ENCODE assay signal across 8 cellular contexts in genomic region chr9:34637356-34638137, GRCh38. TPM values are rescaled to one million over a fixed set of nuclear protein-coding genes. Genes with fewer than 3 reads are reported as not detected.
DNase-seq lines count a peak whose midpoint lies in the region; ATAC-seq, FAIRE-seq and TF ChIP-seq lines count a peak whose summit lies in the region.

TSS of gene SIGMAR1 (minus strand) at chr9:34637787. CDS start at chr9:34637697, 90 bp downstream.

- peak within 1 kb of the TSS; percentile 77 for H2AFZ ChIP-seq in trophoblast cell (ENCODE audit: insufficient read depth, low read length, poor library complexity)

- peak within 1 kb of the TSS; percentile 9 for H2BK5ac ChIP-seq in trophoblast cell (ENCODE audit: low read depth, low read length, poor library complexity)

- peaks cover 29 to 42% (median 30%) of the 10 kb centered on the region in 3 donors for H3K4me1 Mint-ChIP-seq in T-cell

- H4K8ac ChIP-seq in trophoblast cell (ENCODE audit: low read depth, low read length), result peak within 1 kb of the TSS; percentile 88

- WGBS in adipose tissue, 3 donors, result 0 to 1% (median 0%) methylated on average over 61 to 74 of the region's 74 CpGs
- no CpG with 5 or more reads among the region's 74 CpGs for WGBS in trophoblast cell (ENCODE audit: extremely low coverage, insufficient coverage, insufficient read length)
- WGBS in tibial nerve, 2 donors, result 0 to 1% methylated on average over 22 to 34 of the region's 74 CpGs

- peak within 1 kb of the TSS; percentile 85 for H3K4me3 ChIP-seq in trophoblast cell (ENCODE audit: low read depth, low read length)
- H3K4me3 ChIP-seq in tibial nerve, result peak within 1 kb of the TSS; percentile 64 to 94 (median 85)

- H2AK5ac ChIP-seq in trophoblast cell (ENCODE audit: low read length), result no peak within 1 kb of the TSS

- ATAC-seq in HG02798 (IDR thresholded peaks at IDR 0.05; ENCODE audit: poor library complexity, unreplicated experiment), result peak; percentile 93
- ATAC-seq in T-cell (replicated peaks in 1 of 4), result peak; percentile 93 to 96 (median 94)

- H3K9ac ChIP-seq in trophoblast cell (ENCODE audit: low read length), result peak within 1 kb of the TSS; percentile 88

- H3K27me3 ChIP-seq in trophoblast cell (ENCODE audit: insufficient read depth, low read length) (no peaks in the 10 kb centered on the region), tibial nerve (no peaks in the 10 kb centered on the region)

- peak in 2 of 5 experiments; percentile 20 to 51 for TF ChIP-seq CTCF in tibial nerve (IDR thresholded peaks at IDR 0.05)

- peak; percentile 93 for FAIRE-seq in GM12891 (lab: Jason Lieb, UNC)

- intact Hi-C loops in cardiac septum (cut with DNase I), result no loop called here

- no peaks in the 10 kb centered on the region for H3K9me3 ChIP-seq in trophoblast cell (ENCODE audit: insufficient read depth, low read depth, low read length)
- H3K9me3 ChIP-seq in tibial nerve, result no peaks in the 10 kb centered on the region

- peaks cover 8% of the 10 kb centered on the region for H3K36me3 Mint-ChIP-seq in T-cell

- peak within 1 kb of the TSS; percentile 70 for H3K14ac ChIP-seq in trophoblast cell (ENCODE audit: low read length)

- peak within 1 kb of the TSS; percentile 96 for H3K27ac Mint-ChIP-seq in T-cell

- H3K79me1 ChIP-seq in trophoblast cell (ENCODE audit: low read length), result peaks cover 9% of the 10 kb centered on the region

- H4K91ac ChIP-seq in trophoblast cell (ENCODE audit: low read depth, low read length), result peak within 1 kb of the TSS; percentile 50

- H3K27me3 Mint-ChIP-seq in T-cell, result no peaks in the 10 kb centered on the region

- no peaks in the 10 kb centered on the region for H3K9me3 Mint-ChIP-seq in T-cell

- peak within 1 kb of the TSS; percentile 25 for H3K4ac ChIP-seq in trophoblast cell (ENCODE audit: low read depth, low read length)

- H3K27ac ChIP-seq in adipose tissue (ENCODE audit: low read depth, low read length) (no peak within 1 kb of the TSS), trophoblast cell (ENCODE audit: low read depth, low read length) (peak within 1 kb of the TSS; percentile 15), tibial nerve (peak within 1 kb of the TSS; percentile 63 to 92 (median 86))

- TF ChIP-seq POLR2A in GM12891 (IDR thresholded peaks at IDR 0.05; ENCODE audit: low read depth, low read length), result peak; percentile 47; the same call in 1 of the 2 replicates
- peak; percentile 68 to 84 for TF ChIP-seq POLR2A in tibial nerve (IDR thresholded peaks at IDR 0.05)

- H3K36me3 ChIP-seq in trophoblast cell (ENCODE audit: control insufficient read depth in 1 of 2, insufficient read depth in 2 of 2, low read length in 2 of 2) (peaks cover 3 to 6% of the 10 kb centered on the region in 2 experiments), tibial nerve (peaks cover 0 to 14% (median 0%) of the 10 kb centered on the region in 3 donors)

- DNase-seq in GM12891 (ENCODE audit: insufficient read length, low spot score), result peak; percentile 92
- DNase-seq in NCI-H1436 treated with DMSO at 0.1 percent for 48 hours (lab: John Stamatoyannopoulos, UW), result peak; percentile 49
- DNase-seq in T-cell, result peak; percentile 77 to 95 (median 88)
- peak; percentile 97 for DNase-seq in cardiac septum (ENCODE audit: low spot score)
- DNase-seq in trophoblast cell, result peak; percentile 81 to 95
- DNase-seq in tibial nerve (ENCODE audit: low spot score in 2 of 2), result peak; percentile 88 to 89

- H3K79me2 ChIP-seq in trophoblast cell (ENCODE audit: control insufficient read depth, insufficient read depth, low read length, poor library complexity), result peaks cover 4% of the 10 kb centered on the region

- H3K23ac ChIP-seq in trophoblast cell (ENCODE audit: low read length), result no peak within 1 kb of the TSS

- CTCF ChIA-PET in T-cell (lab: Charles Lee), result interaction anchor here (0.7 to 2.9 kb wide), 10 partner anchors 9 to 65 kb away, joined by 3 to 35 read pairs (median 6); partner anchors contain the start of genes CCL27 (in 1 of the 2) and GALT (in 1 of the 2)

- peak within 1 kb of the TSS; percentile 48 for H2BK120ac ChIP-seq in trophoblast cell (ENCODE audit: insufficient read depth, low read length, poor library complexity)

- POLR2A ChIA-PET in T-cell (lab: Charles Lee), result interaction anchor here (0.6 to 2.1 kb wide), 9 partner anchors 9 to 493 kb away, joined by 3 to 10 read pairs (median 3); partner anchors contain the start of genes DCTN3 (in 1 of the 2), GALT (in 1 of the 2) and RPP25L (in 1 of the 2)

- H4K12ac ChIP-seq in trophoblast cell (ENCODE audit: low read depth, low read length), result peak within 1 kb of the TSS; percentile 38

- H3K18ac ChIP-seq in trophoblast cell (ENCODE audit: low read length), result peak within 1 kb of the TSS; percentile 65

- peak within 1 kb of the TSS; percentile 20 for H2BK12ac ChIP-seq in trophoblast cell (ENCODE audit: low read length)

- H3K4me2 ChIP-seq in trophoblast cell (ENCODE audit: low read length), result peak within 1 kb of the TSS; percentile 95

- H3K4me3 Mint-ChIP-seq in T-cell, result peak within 1 kb of the TSS; percentile 87 to 90 (median 89)

- peak in 1 of 2 donors; percentile 89 for TF ChIP-seq EP300 in tibial nerve (IDR thresholded peaks at IDR 0.05)

- H3K4me1 ChIP-seq in trophoblast cell (ENCODE audit: control insufficient read depth in 1 of 2, insufficient read depth in 2 of 2, low read length in 2 of 2), result peaks cover 10 to 15% of the 10 kb centered on the region in 2 experiments
- H3K4me1 ChIP-seq in tibial nerve, result peaks cover 0 to 47% (median 12%) of the 10 kb centered on the region in 4 donors

TF ChIP-seq in GM12891, 5 proteins besides CTCF, POLR2A, EP300 and RAD21:
- TF ChIP-seq POU2F2 (IDR thresholded peaks at IDR 0.05; ENCODE audit: low read depth, low read length), result no peak
- peak; percentile 39; the same call in 1 of the 2 replicates for TF ChIP-seq POLR2AphosphoS5 (IDR thresholded peaks at IDR 0.05; ENCODE audit: low read depth, low read length)
- TF ChIP-seq TAF1 (IDR thresholded peaks at IDR 0.05; ENCODE audit: low read depth, low read length), result no peak
- no peak for TF ChIP-seq SPI1 (IDR thresholded peaks at IDR 0.05; ENCODE audit: low read depth, low read length)
- no peak for TF ChIP-seq PAX5 (IDR thresholded peaks at IDR 0.05; ENCODE audit: insufficient read depth, low read length, severe bottlenecking)

RNA-seq across cellular contexts. Expression of gene SIGMAR1, which starts in this region (rescaled TPM):
- 14.9 TPM for polyA plus RNA-seq in GM12891 (2012; ENCODE audit: low read depth, missing spikeins)
- 10 to 100 TPM; 27.7 to 65.9 (median 60.9) TPM for total RNA-seq in T-cell
- polyA plus RNA-seq in adipose tissue, result 10 to 100 TPM; 38.1 to 84.8 (median 48.0) TPM
- total RNA-seq in cardiac septum, result 25.8 TPM
- 31.0 and 33.6 TPM in 2 replicates for polyA plus RNA-seq in trophoblast cell (2013)
- 100 to 1,000 TPM in 2 of 4 donors, 10 to 100 TPM in 2; 92.6 to 128 (median 107) TPM for total RNA-seq in tibial nerve
